Comparison of ENCODE assay signal across 17 cellular contexts in the genomic region with DNA sequence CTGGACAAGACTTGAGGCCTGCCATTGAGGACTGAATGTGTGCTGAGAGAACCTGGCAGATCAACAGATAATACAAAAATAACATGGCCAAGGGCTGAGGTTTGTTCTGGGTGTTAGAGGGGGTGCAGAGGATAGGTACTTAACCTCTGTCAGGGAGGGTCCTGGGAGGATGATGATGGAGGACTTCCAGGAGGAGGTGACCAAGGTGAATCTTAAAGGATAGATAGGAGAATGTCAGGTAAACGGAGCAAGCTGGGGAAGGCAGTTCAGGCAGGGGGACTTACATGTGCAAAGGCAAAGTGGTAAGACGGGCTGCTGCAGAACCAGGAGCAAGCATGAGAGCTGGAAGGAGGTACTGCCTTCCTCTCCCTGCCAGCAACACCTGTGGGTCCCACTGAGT.
DNase-seq lines count a peak whose midpoint lies in the region; ATAC-seq and TF ChIP-seq lines count a peak whose summit lies in the region.
"Had no signal": no experiment of that assay in that cellular context is flagged by ENCODE, and none has a peak within 500 bp of the region (broad histone marks: within the 10 kb centered on the region; RNA-seq: fewer than 3 reads in every experiment).

No MANE protein-coding gene starts in this region.

- TF ChIP-seq CTCF in activated CD8-positive, alpha-beta T cell treated with anti-CD3 and anti-CD28 coated beads for 36 hours (IDR thresholded peaks at IDR 0.05) = no peak
- no peak for TF ChIP-seq CTCF in glutamatergic neuron (IDR thresholded peaks at IDR 0.05; ENCODE audit: partially characterized antibody, unreplicated experiment)

- H3K4me1 Mint-ChIP-seq in activated CD8-positive, alpha-beta T cell treated with anti-CD3 and anti-CD28 coated beads for 36 hours (ENCODE audit: low read depth) = no peaks in the 10 kb centered on the region
- H3K4me1 Mint-ChIP-seq in activated CD8-positive, alpha-beta T cell treated with anti-CD3 and anti-CD28 coated beads, Interleukin-2, amount 10 ng/mL, durations not matched to agents 7 days and 5 days (ENCODE audit: low read depth) = no peaks in the 10 kb centered on the region
- H3K4me1 Mint-ChIP-seq in activated T-helper 17 cell treated with anti-CD3 and anti-CD28 coated beads, Interleukin-2, amount 50 U/mL, for 72 hours = peaks cover 10% of the 10 kb centered on the region
- peaks cover 13% of the 10 kb centered on the region for H3K4me1 Mint-ChIP-seq in glutamatergic neuron (ENCODE audit: low read depth, unreplicated experiment)
- H3K4me1 Mint-ChIP-seq in stimulated activated effector memory CD8-positive, alpha-beta T cell treated with anti-CD3 and anti-CD28 coated beads, Interleukin-12 subunit alpha, Interleukin-12 subunit beta, amount 100 ng/mL, for 72 hours = no peaks in the 10 kb centered on the region

- H3K36me3 Mint-ChIP-seq in activated CD8-positive, alpha-beta T cell treated with anti-CD3 and anti-CD28 coated beads for 36 hours (ENCODE audit: low read depth) = peaks cover 8% of the 10 kb centered on the region
- peaks cover 39% of the 10 kb centered on the region for H3K36me3 Mint-ChIP-seq in activated CD8-positive, alpha-beta T cell treated with anti-CD3 and anti-CD28 coated beads, Interleukin-2, amount 10 ng/mL, durations not matched to agents 7 days and 5 days (ENCODE audit: low read depth)
- peaks cover 66% of the 10 kb centered on the region for H3K36me3 Mint-ChIP-seq in activated T-helper 17 cell treated with anti-CD3 and anti-CD28 coated beads, Interleukin-2, amount 50 U/mL, for 72 hours (ENCODE audit: low read depth)
- peaks cover 10% of the 10 kb centered on the region for H3K36me3 Mint-ChIP-seq in glutamatergic neuron (ENCODE audit: unreplicated experiment)
- H3K36me3 Mint-ChIP-seq in stimulated activated effector memory CD8-positive, alpha-beta T cell treated with anti-CD3 and anti-CD28 coated beads, Interleukin-12 subunit alpha, Interleukin-12 subunit beta, amount 100 ng/mL, for 72 hours = peaks cover 66% of the 10 kb centered on the region

- DNase-seq in activated CD8-positive, alpha-beta T cell treated with anti-CD3 and anti-CD28 coated beads for 36 hours = no peak
- no peak for DNase-seq in activated CD8-positive, alpha-beta T cell treated with anti-CD3 and anti-CD28 coated beads, Interleukin-2, amount 10 ng/mL, durations not matched to agents 7 days and 5 days
- DNase-seq in glutamatergic neuron (no peak), NCI-H2171 treated with DMSO at 0.1 percent for 48 hours (lab: John Stamatoyannopoulos, UW) (no peak), foreskin melanocyte (no peak), activated gamma-delta T cell (lab: John Stamatoyannopoulos, UW) (no peak)
- DNase-seq in stimulated activated effector memory CD8-positive, alpha-beta T cell treated with anti-CD3 and anti-CD28 coated beads, Interleukin-12 subunit alpha, Interleukin-12 subunit beta, amount 100 ng/mL, for 72 hours (ENCODE audit: low spot score in 2 of 2) = no peak
- DNase-seq: COR-L47, KBM-7, MV-4-11, NCI-H1417, NCI-H187 treated with DMSO at 0.1 percent for 48 hours, NCI-H446, NCI-H69, SHP77 had no signal

- ATAC-seq in activated CD8-positive, alpha-beta T cell treated with anti-CD3 and anti-CD28 coated beads for 36 hours = no peak
- ATAC-seq in activated CD8-positive, alpha-beta T cell treated with anti-CD3 and anti-CD28 coated beads, Interleukin-2, amount 10 ng/mL, durations not matched to agents 7 days and 5 days = no peak
- no peak for ATAC-seq in activated T-helper 17 cell treated with anti-CD3 and anti-CD28 coated beads, Interleukin-2, amount 50 U/mL, for 72 hours (replicated peaks)
- no peak for ATAC-seq in stimulated activated effector memory CD8-positive, alpha-beta T cell treated with anti-CD3 and anti-CD28 coated beads, Interleukin-12 subunit alpha, Interleukin-12 subunit beta, amount 100 ng/mL, for 72 hours
- ATAC-seq: HCT116 had no signal

- no peak overlapping the region for H3K4me3 Mint-ChIP-seq in activated CD8-positive, alpha-beta T cell treated with anti-CD3 and anti-CD28 coated beads for 36 hours
- no peak overlapping the region for H3K4me3 Mint-ChIP-seq in activated CD8-positive, alpha-beta T cell treated with anti-CD3 and anti-CD28 coated beads, Interleukin-2, amount 10 ng/mL, durations not matched to agents 7 days and 5 days
- H3K4me3 Mint-ChIP-seq in activated T-helper 17 cell treated with anti-CD3 and anti-CD28 coated beads, Interleukin-2, amount 50 U/mL, for 72 hours = no peak overlapping the region
- peak overlapping the region; percentile 3 for H3K4me3 Mint-ChIP-seq in glutamatergic neuron (ENCODE audit: unreplicated experiment)
- no peak overlapping the region for H3K4me3 Mint-ChIP-seq in stimulated activated effector memory CD8-positive, alpha-beta T cell treated with anti-CD3 and anti-CD28 coated beads, Interleukin-12 subunit alpha, Interleukin-12 subunit beta, amount 100 ng/mL, for 72 hours

- intact Hi-C loops in activated CD8-positive, alpha-beta T cell treated with anti-CD3 and anti-CD28 coated beads for 36 hours (cut with micrococcal nuclease) = no loop called here

- CTCF ChIA-PET in activated CD8-positive, alpha-beta T cell treated with anti-CD3 and anti-CD28 coated beads for 36 hours (lab: Charles Lee) = interaction anchor here (1.1 kb wide), 1 partner anchor 36 kb away, joined by 4 read pairs; no protein-coding TSS in a partner anchor
- CTCF ChIA-PET in activated CD8-positive, alpha-beta T cell treated with anti-CD3 and anti-CD28 coated beads, Interleukin-2, amount 10 ng/mL, durations not matched to agents 7 days and 5 days (lab: Charles Lee) = no interaction called here

- H3K9me3 Mint-ChIP-seq in activated CD8-positive, alpha-beta T cell treated with anti-CD3 and anti-CD28 coated beads for 36 hours = no peaks in the 10 kb centered on the region
- no peaks in the 10 kb centered on the region for H3K9me3 Mint-ChIP-seq in activated CD8-positive, alpha-beta T cell treated with anti-CD3 and anti-CD28 coated beads, Interleukin-2, amount 10 ng/mL, durations not matched to agents 7 days and 5 days (ENCODE audit: insufficient read depth)
- no peaks in the 10 kb centered on the region for H3K9me3 Mint-ChIP-seq in activated T-helper 17 cell treated with anti-CD3 and anti-CD28 coated beads, Interleukin-2, amount 50 U/mL, for 72 hours
- H3K9me3 Mint-ChIP-seq in glutamatergic neuron (ENCODE audit: unreplicated experiment) = peaks cover 9% of the 10 kb centered on the region
- no peaks in the 10 kb centered on the region for H3K9me3 Mint-ChIP-seq in stimulated activated effector memory CD8-positive, alpha-beta T cell treated with anti-CD3 and anti-CD28 coated beads, Interleukin-12 subunit alpha, Interleukin-12 subunit beta, amount 100 ng/mL, for 72 hours

- no peaks in the 10 kb centered on the region for H3K27me3 Mint-ChIP-seq in activated CD8-positive, alpha-beta T cell treated with anti-CD3 and anti-CD28 coated beads for 36 hours
- H3K27me3 Mint-ChIP-seq in activated CD8-positive, alpha-beta T cell treated with anti-CD3 and anti-CD28 coated beads, Interleukin-2, amount 10 ng/mL, durations not matched to agents 7 days and 5 days (ENCODE audit: low read depth) = no peaks in the 10 kb centered on the region
- no peaks in the 10 kb centered on the region for H3K27me3 Mint-ChIP-seq in activated T-helper 17 cell treated with anti-CD3 and anti-CD28 coated beads, Interleukin-2, amount 50 U/mL, for 72 hours
- peaks cover 8% of the 10 kb centered on the region for H3K27me3 Mint-ChIP-seq in glutamatergic neuron (ENCODE audit: unreplicated experiment)

- POLR2A ChIA-PET in activated CD8-positive, alpha-beta T cell treated with anti-CD3 and anti-CD28 coated beads for 36 hours (lab: Charles Lee) = interaction anchor here (1.2 kb wide), 1 partner anchor 10 kb away, joined by 3 read pairs; no protein-coding TSS in a partner anchor
- POLR2A ChIA-PET in activated CD8-positive, alpha-beta T cell treated with anti-CD3 and anti-CD28 coated beads, Interleukin-2, amount 10 ng/mL, durations not matched to agents 7 days and 5 days (lab: Charles Lee) = no interaction called here

- peak overlapping the region; percentile 31 for H3K27ac Mint-ChIP-seq in activated CD8-positive, alpha-beta T cell treated with anti-CD3 and anti-CD28 coated beads for 36 hours
- H3K27ac Mint-ChIP-seq in activated CD8-positive, alpha-beta T cell treated with anti-CD3 and anti-CD28 coated beads, Interleukin-2, amount 10 ng/mL, durations not matched to agents 7 days and 5 days = no peak overlapping the region
- H3K27ac Mint-ChIP-seq in activated T-helper 17 cell treated with anti-CD3 and anti-CD28 coated beads, Interleukin-2, amount 50 U/mL, for 72 hours = peak overlapping the region; percentile 28
- no peak overlapping the region for H3K27ac Mint-ChIP-seq in glutamatergic neuron (ENCODE audit: unreplicated experiment)
- peak overlapping the region; percentile 87 for H3K27ac Mint-ChIP-seq in stimulated activated effector memory CD8-positive, alpha-beta T cell treated with anti-CD3 and anti-CD28 coated beads, Interleukin-12 subunit alpha, Interleukin-12 subunit beta, amount 100 ng/mL, for 72 hours

Comparison
In these comparisons a context has a peak if more than half of its experiments do, and no peak if none do; other contexts are left out.
1. H3K27ac Mint-ChIP-seq: peak in activated CD8-positive, alpha-beta T cell treated with anti-CD3 and anti-CD28 coated beads for 36 hours (single experiment), activated T-helper 17 cell treated with anti-CD3 and anti-CD28 coated beads, Interleukin-2, amount 50 U/mL, for 72 hours (single experiment) and stimulated activated effector memory CD8-positive, alpha-beta T cell treated with anti-CD3 and anti-CD28 coated beads, Interleukin-12 subunit alpha, Interleukin-12 subunit beta, amount 100 ng/mL, for 72 hours (single experiment); none in activated CD8-positive, alpha-beta T cell treated with anti-CD3 and anti-CD28 coated beads, Interleukin-2, amount 10 ng/mL, durations not matched to agents 7 days and 5 days (single experiment) and glutamatergic neuron (single experiment).